28 cellular contexts compared by ENCODE assay signal in genomic region chr13:22102237-22102636, GRCh38.
"Had no signal": no experiment of that assay in that cellular context is flagged by ENCODE, and none has a peak within 500 bp of the region (broad histone marks: within the 10 kb centered on the region; RNA-seq: fewer than 3 reads in every experiment).

No MANE protein-coding gene starts in this region.

- H3K4me1 ChIP-seq: breast epithelium had no signal

- H3K9me3 ChIP-seq: body of pancreas, breast epithelium had no signal

- DNase-seq: activated CD4-positive, alpha-beta memory T cell treated with anti-CD3 and anti-CD28 coated beads, Interleukin-2, amount 10 ng/mL, durations not matched to agents 7 days and 5 days; activated CD4-positive, alpha-beta T cell treated with anti-CD3 and anti-CD28 coated beads for 1 hour; activated CD4-positive, alpha-beta T cell treated with anti-CD3 and anti-CD28 coated beads for 48 hours; activated CD4-positive, CD25-positive, alpha-beta regulatory T cell; activated CD8-positive, alpha-beta memory T cell treated with anti-CD3 and anti-CD28 coated beads for 24 hours; activated CD8-positive, alpha-beta memory T cell treated with anti-CD3 and anti-CD28 coated beads, Interleukin-2, amount 10 ng/mL, durations not matched to agents 7 days and 5 days; activated CD8-positive, alpha-beta memory T cell treated with anti-CD3 and anti-CD28 coated beads, Interleukin-2, amount 50 U/mL, for 48 hours; activated effector memory CD4-positive, alpha-beta T cell treated with Interleukin-2 at 50 U/mL for 16 hours; activated naive CD4-positive, alpha-beta T cell treated with anti-CD3 and anti-CD28 coated beads, Interleukin-2, amount 10 ng/mL, durations not matched to agents 7 days and 5 days; activated naive CD8-positive, alpha-beta T cell treated with anti-CD3 and anti-CD28 coated beads for 36 hours; activated T-cell treated with anti-CD3 and anti-CD28 coated beads, Interleukin-2, amount 50 U/mL, for 48 hours; amniotic stem cell; body of pancreas; NCI-H1048; NCI-H1105 treated with DMSO at 0.1 percent for 48 hours; NCI-H1436; NCI-H1694; NCI-H1930; NCI-H2081 treated with DMSO at 0.1 percent for 48 hours; NCI-H226; NCI-H446 treated with DMSO at 0.1 percent for 48 hours; NCI-H524; SJCRH30; T1000; WERI-Rb-1 had no signal

- H3K27ac ChIP-seq: body of pancreas, breast epithelium, SJCRH30, SK-N-MC, WERI-Rb-1 had no signal

- H3K4me3 ChIP-seq: body of pancreas, breast epithelium, SJCRH30, SK-N-MC had no signal

- H3K36me3 ChIP-seq: breast epithelium, SJCRH30, WERI-Rb-1 had no signal

- H3K27me3 ChIP-seq: body of pancreas, breast epithelium had no signal

- ATAC-seq: activated CD8-positive, alpha-beta memory T cell treated with anti-CD3 and anti-CD28 coated beads, Interleukin-2, amount 10 ng/mL, durations not matched to agents 7 days and 5 days; body of pancreas; Panc1 had no signal
